29 cellular contexts compared by ENCODE assay signal in genomic region chr2:133518646-133519344, GRCh38. TPM values are rescaled to one million over a fixed set of nuclear protein-coding genes. Genes with fewer than 3 reads are reported as not detected.
"Had no signal": no experiment of that assay in that cellular context is flagged by ENCODE, and none has a peak within 500 bp of the region (broad histone marks: within the 10 kb centered on the region; RNA-seq: fewer than 3 reads in every experiment).

No MANE protein-coding gene starts in this region.

- DNase-seq: activated CD4-positive, alpha-beta memory T cell treated with anti-CD3 and anti-CD28 coated beads, Interleukin-2, amount 10 ng/mL, durations not matched to agents 7 days and 5 days; activated CD4-positive, alpha-beta T cell treated with anti-CD3 and anti-CD28 coated beads for 1 hour; activated CD4-positive, alpha-beta T cell treated with anti-CD3 and anti-CD28 coated beads, Interleukin-2, amount 10 ng/mL, durations not matched to agents 7 days and 5 days; activated CD8-positive, alpha-beta memory T cell treated with anti-CD3 and anti-CD28 coated beads, Interleukin-2, amount 50 U/mL, for 48 hours; activated gamma-delta T cell treated with Interleukin-2 at 50 U/mL for 16 hours; activated naive CD8-positive, alpha-beta T cell treated with anti-CD3 and anti-CD28 coated beads, Interleukin-2, amount 50 U/mL, for 24 hours; activated T-cell treated with anti-CD3 and anti-CD28 coated beads, Interleukin-2, amount 50 U/mL, for 24 hours; amygdala; cerebellar nuclear complex; colonic mucosa; effector CD8-positive, alpha-beta T cell; head of caudate nucleus; hippocampal formation; immature natural killer cell; kidney; midbrain; naive thymus-derived CD4-positive, alpha-beta T cell; ovary; right lobe of liver; stimulated activated CD4-positive, alpha-beta T cell treated with anti-CD3 and anti-CD28 coated beads, Interleukin-4, amount 100 ng/mL, for 4 hours; stimulated activated CD8-positive, alpha-beta memory T cell treated with anti-CD3 and anti-CD28 coated beads, Interleukin-4, amount 100 ng/mL, for 48 hours; stimulated activated naive CD8-positive, alpha-beta T cell treated with anti-CD3 and anti-CD28 coated beads, Interleukin-15, amount 100 ng/mL, for 72 hours; substantia nigra; upper lobe of left lung had no signal

- H3K4me1 ChIP-seq: colonic mucosa, gastroesophageal sphincter, upper lobe of left lung, vagina had no signal

- ATAC-seq: activated naive CD8-positive, alpha-beta T cell treated with anti-CD3 and anti-CD28 coated beads, Interleukin-2, amount 50 U/mL, for 24 hours; gastroesophageal sphincter; naive thymus-derived CD4-positive, alpha-beta T cell; right lobe of liver; stimulated activated memory B cell treated with anti-CD40 and anti-IgM and Interleukin-4, amounts not matched to agents 10 μg/mL and 1 μg/mL and 100 μg/mL, for 72 hours; stimulated activated naive CD8-positive, alpha-beta T cell treated with anti-CD3 and anti-CD28 coated beads, Interleukin-15, amount 100 ng/mL, for 72 hours had no signal

- H3K27me3 ChIP-seq: colonic mucosa, gastroesophageal sphincter, ovary, right lobe of liver, upper lobe of left lung, vagina had no signal

- H3K4me3 ChIP-seq: colonic mucosa, gastroesophageal sphincter, ovary, right lobe of liver, upper lobe of left lung, vagina had no signal

- FAIRE-seq: endometrium, kidney had no signal

- H3K27ac ChIP-seq: colonic mucosa, epithelial cell of prostate, gastroesophageal sphincter, ovary, right lobe of liver, upper lobe of left lung, vagina had no signal

- H3K36me3 ChIP-seq: colonic mucosa, gastroesophageal sphincter, ovary, right lobe of liver, upper lobe of left lung, vagina had no signal

- H3K9me3 ChIP-seq: colonic mucosa, gastroesophageal sphincter, ovary, right lobe of liver, upper lobe of left lung, vagina had no signal

RNA-seq across cellular contexts. Expression of gene NCKAP5, which starts 49.5 kb away (rescaled TPM):
- total RNA-seq: activated CD4-positive, alpha-beta memory T cell treated with anti-CD3 and anti-CD28 coated beads, Interleukin-2, amount 10 ng/mL, durations not matched to agents 7 days and 5 days; activated CD4-positive, alpha-beta T cell treated with anti-CD3 and anti-CD28 coated beads, Interleukin-2, amount 10 ng/mL, durations not matched to agents 7 days and 5 days had no signal
- polyA plus RNA-seq: immature natural killer cell; naive thymus-derived CD4-positive, alpha-beta T cell had no signal
